ENCODE assay signal across 30 cellular contexts in genomic region chrX:7215842-7216241, GRCh38.
A peak's percentile ranks its signal among the peaks of the same experiment; 100 is the strongest.
DNase-seq lines count a peak whose midpoint lies in the region; ATAC-seq and TF ChIP-seq lines count a peak whose summit lies in the region.
"Had no signal": no experiment of that assay in that cellular context is flagged by ENCODE, and none has a peak within 500 bp of the region (broad histone marks: within the 10 kb centered on the region; RNA-seq: fewer than 3 reads in every experiment).

No MANE protein-coding gene starts in this region.

- H3K9me3 ChIP-seq in A673 (ENCODE audit: low read depth, low read length, poor library complexity, severe bottlenecking) = no peaks in the 10 kb centered on the region
- H3K9me3 ChIP-seq: body of pancreas, lower lobe of right lung, mucosa of descending colon, pancreas, right atrium auricular region, spleen, upper lobe of right lung had no signal

- no TSS peak for BruUV-seq in A673 (replicated peaks; lab: Mats Ljungman, UMichigan)

- H3K27ac ChIP-seq in A673 (ENCODE audit: low read depth, low read length, poor library complexity, severe bottlenecking) = no peak overlapping the region
- H3K27ac ChIP-seq: body of pancreas, C4-2B, lower lobe of right lung, pancreas, right atrium auricular region, SK-N-MC, spleen, upper lobe of right lung had no signal

- no peak overlapping the region for H3K4me3 Mint-ChIP-seq in T-helper 2 cell treated with Interferon-gamma antibody and Interleukin-4, amounts not matched to agents 5 μg/mL and 100 μg/mL, for 36 hours
- no peak overlapping the region for H3K4me3 Mint-ChIP-seq in activated CD8-positive, alpha-beta memory T cell treated with anti-CD3 and anti-CD28 coated beads, Interleukin-2, amount 10 ng/mL, durations not matched to agents 7 days and 5 days
- H3K4me3 Mint-ChIP-seq: activated CD8-positive, alpha-beta T cell treated with anti-CD3 and anti-CD28 coated beads for 36 hours; activated naive CD8-positive, alpha-beta T cell treated with anti-CD3 and anti-CD28 coated beads, Interleukin-2, amount 10 ng/mL, durations not matched to agents 7 days and 5 days; GM23338; nephron progenitor cell had no signal

- CTCF ChIA-PET in A673 (lab: Charles Lee) = no interaction called here
- CTCF ChIA-PET in activated CD8-positive, alpha-beta memory T cell treated with anti-CD3 and anti-CD28 coated beads, Interleukin-2, amount 10 ng/mL, durations not matched to agents 7 days and 5 days (lab: Charles Lee) = no interaction called here

- no peak overlapping the region for H3K4me3 ChIP-seq in A673 (ENCODE audit: low read depth, low read length, poor library complexity, severe bottlenecking)
- H3K4me3 ChIP-seq: body of pancreas, GM23338, lower lobe of right lung, mucosa of descending colon, pancreas, right atrium auricular region, SK-N-MC, spleen, upper lobe of right lung had no signal

- POLR2A ChIA-PET in A673 (lab: Charles Lee; ENCODE audit: low non-redundant PET) = no interaction called here

- no peaks in the 10 kb centered on the region for H3K4me1 ChIP-seq in A673 (ENCODE audit: insufficient read depth, low read length, poor library complexity, severe bottlenecking)
- H3K4me1 ChIP-seq: body of pancreas, lower lobe of right lung, pancreas, right atrium auricular region, spleen, upper lobe of right lung had no signal

- H3K27me3 Mint-ChIP-seq in T-helper 2 cell treated with Interferon-gamma antibody and Interleukin-4, amounts not matched to agents 5 μg/mL and 100 μg/mL, for 36 hours (ENCODE audit: low read depth) = no peaks in the 10 kb centered on the region
- H3K27me3 Mint-ChIP-seq in activated CD8-positive, alpha-beta memory T cell treated with anti-CD3 and anti-CD28 coated beads, Interleukin-2, amount 10 ng/mL, durations not matched to agents 7 days and 5 days = no peaks in the 10 kb centered on the region
- H3K27me3 Mint-ChIP-seq: activated CD8-positive, alpha-beta T cell treated with anti-CD3 and anti-CD28 coated beads for 36 hours; activated naive CD8-positive, alpha-beta T cell treated with anti-CD3 and anti-CD28 coated beads, Interleukin-2, amount 10 ng/mL, durations not matched to agents 7 days and 5 days had no signal

- H3K27ac Mint-ChIP-seq in T-helper 2 cell treated with Interferon-gamma antibody and Interleukin-4, amounts not matched to agents 5 μg/mL and 100 μg/mL, for 36 hours = no peak overlapping the region
- H3K27ac Mint-ChIP-seq in activated CD8-positive, alpha-beta memory T cell treated with anti-CD3 and anti-CD28 coated beads, Interleukin-2, amount 10 ng/mL, durations not matched to agents 7 days and 5 days = no peak overlapping the region
- H3K27ac Mint-ChIP-seq: activated CD8-positive, alpha-beta T cell treated with anti-CD3 and anti-CD28 coated beads for 36 hours; activated naive CD8-positive, alpha-beta T cell treated with anti-CD3 and anti-CD28 coated beads, Interleukin-2, amount 10 ng/mL, durations not matched to agents 7 days and 5 days; GM23338; nephron progenitor cell had no signal

- no peak for TF ChIP-seq CTCF in A673 (conservative IDR thresholded peaks at IDR 0.05; ENCODE audit: low read depth, low read length)

- DNase-seq in AG20443 (ENCODE audit: low spot score) (peak; percentile 57), HS-5 (ENCODE audit: low read depth) (peak; percentile 30), astrocyte of the hippocampus (ENCODE audit: low read depth, low spot score) (peak; percentile 30), myocyte (ENCODE audit: low read depth) (peak; percentile 80), A673 (ENCODE audit: low spot score) (no peak), NCI-H748 treated with DMSO at 0.1 percent for 48 hours (lab: John Stamatoyannopoulos, UW) (no peak)
- no peak for DNase-seq in T-helper 2 cell treated with Interferon-gamma antibody and Interleukin-4, amounts not matched to agents 5 μg/mL and 100 μg/mL, for 36 hours (ENCODE audit: low spot score)
- no peak for DNase-seq in activated CD8-positive, alpha-beta memory T cell treated with anti-CD3 and anti-CD28 coated beads, Interleukin-2, amount 10 ng/mL, durations not matched to agents 7 days and 5 days
- DNase-seq: ACHN; activated CD4-positive, alpha-beta T cell treated with anti-CD3 and anti-CD28 coated beads for 1 hour; activated CD8-positive, alpha-beta T cell treated with anti-CD3 and anti-CD28 coated beads for 36 hours; activated effector memory CD4-positive, alpha-beta T cell treated with Interleukin-2 at 50 U/mL for 16 hours; activated naive CD8-positive, alpha-beta T cell treated with anti-CD3 and anti-CD28 coated beads, Interleukin-2, amount 10 ng/mL, durations not matched to agents 7 days and 5 days; body of pancreas; dermis blood vessel endothelial cell; lower lobe of right lung; mucosa of descending colon; NCI-H1105 treated with DMSO at 0.1 percent for 48 hours; NCI-H1930; NCI-H345; nephron progenitor cell; pancreas; spleen; stimulated activated CD4-positive, alpha-beta T cell treated with anti-CD3 and anti-CD28 coated beads, Interleukin-2, amount 100 ng/mL, for 48 hours; T-helper 2 cell; upper lobe of right lung had no signal

- H3K36me3 Mint-ChIP-seq in T-helper 2 cell treated with Interferon-gamma antibody and Interleukin-4, amounts not matched to agents 5 μg/mL and 100 μg/mL, for 36 hours (ENCODE audit: low read depth) = no peaks in the 10 kb centered on the region
- H3K36me3 Mint-ChIP-seq in activated CD8-positive, alpha-beta memory T cell treated with anti-CD3 and anti-CD28 coated beads, Interleukin-2, amount 10 ng/mL, durations not matched to agents 7 days and 5 days = peaks cover 2% of the 10 kb centered on the region

- H3K9me3 Mint-ChIP-seq in T-helper 2 cell treated with Interferon-gamma antibody and Interleukin-4, amounts not matched to agents 5 μg/mL and 100 μg/mL, for 36 hours = no peaks in the 10 kb centered on the region
- peaks cover 2% of the 10 kb centered on the region for H3K9me3 Mint-ChIP-seq in activated CD8-positive, alpha-beta memory T cell treated with anti-CD3 and anti-CD28 coated beads, Interleukin-2, amount 10 ng/mL, durations not matched to agents 7 days and 5 days (ENCODE audit: low read depth)
- H3K9me3 Mint-ChIP-seq: activated CD8-positive, alpha-beta T cell treated with anti-CD3 and anti-CD28 coated beads for 36 hours; GM23338; nephron progenitor cell had no signal

- intact Hi-C loops in A673 (cut with micrococcal nuclease; ENCODE audit: unreplicated experiment) = no loop called here

- H3K36me3 ChIP-seq in A673 (ENCODE audit: insufficient read depth, low read length, poor library complexity, severe bottlenecking) = no peaks in the 10 kb centered on the region
- H3K36me3 ChIP-seq: lower lobe of right lung, pancreas, right atrium auricular region, spleen, upper lobe of right lung had no signal

- H3K4me1 Mint-ChIP-seq in T-helper 2 cell treated with Interferon-gamma antibody and Interleukin-4, amounts not matched to agents 5 μg/mL and 100 μg/mL, for 36 hours (ENCODE audit: low read depth) = no peaks in the 10 kb centered on the region
- H3K4me1 Mint-ChIP-seq in activated CD8-positive, alpha-beta memory T cell treated with anti-CD3 and anti-CD28 coated beads, Interleukin-2, amount 10 ng/mL, durations not matched to agents 7 days and 5 days = no peaks in the 10 kb centered on the region
- H3K4me1 Mint-ChIP-seq: activated naive CD8-positive, alpha-beta T cell treated with anti-CD3 and anti-CD28 coated beads, Interleukin-2, amount 10 ng/mL, durations not matched to agents 7 days and 5 days; nephron progenitor cell had no signal

- ATAC-seq in activated CD8-positive, alpha-beta memory T cell treated with anti-CD3 and anti-CD28 coated beads, Interleukin-2, amount 10 ng/mL, durations not matched to agents 7 days and 5 days = no peak
- ATAC-seq: activated CD8-positive, alpha-beta T cell treated with anti-CD3 and anti-CD28 coated beads for 36 hours; body of pancreas; GM23338; lower lobe of right lung; mucosa of descending colon; pancreas; upper lobe of right lung had no signal

- H3K27me3 ChIP-seq in A673 (replicated peaks; ENCODE audit: insufficient read depth, low read depth, low read length, poor library complexity) = no peaks in the 10 kb centered on the region
- H3K27me3 ChIP-seq: body of pancreas, pancreas, right atrium auricular region, spleen, upper lobe of right lung had no signal

Comparison
In these comparisons a context has a peak if more than half of its experiments do, and no peak if none do; other contexts are left out.
1. DNase-seq: peak in AG20443 (single experiment), HS-5 (single experiment), astrocyte of the hippocampus (single experiment) and myocyte (single experiment); none in T-helper 2 cell treated with Interferon-gamma antibody and Interleukin-4, amounts not matched to agents 5 μg/mL and 100 μg/mL, for 36 hours (single experiment), A673 (single experiment), NCI-H748 treated with DMSO at 0.1 percent for 48 hours (single experiment) and activated CD8-positive, alpha-beta memory T cell treated with anti-CD3 and anti-CD28 coated beads, Interleukin-2, amount 10 ng/mL, durations not matched to agents 7 days and 5 days (single experiment).